ENCODE assay signal across 1 cellular context in genomic region chr5:40801771-40802562, GRCh38.
TF ChIP-seq lines count a peak whose summit lies in the region.

No MANE protein-coding gene starts in this region.

TF ChIP-seq in K562, 482 proteins besides CTCF, POLR2A, EP300 and RAD21 (continued from another document and continues in another):
- TF ChIP-seq ZNF778 (CRISPR knock-in tag; IDR thresholded peaks at IDR 0.05): no peak
- TF ChIP-seq, protein P1, sequence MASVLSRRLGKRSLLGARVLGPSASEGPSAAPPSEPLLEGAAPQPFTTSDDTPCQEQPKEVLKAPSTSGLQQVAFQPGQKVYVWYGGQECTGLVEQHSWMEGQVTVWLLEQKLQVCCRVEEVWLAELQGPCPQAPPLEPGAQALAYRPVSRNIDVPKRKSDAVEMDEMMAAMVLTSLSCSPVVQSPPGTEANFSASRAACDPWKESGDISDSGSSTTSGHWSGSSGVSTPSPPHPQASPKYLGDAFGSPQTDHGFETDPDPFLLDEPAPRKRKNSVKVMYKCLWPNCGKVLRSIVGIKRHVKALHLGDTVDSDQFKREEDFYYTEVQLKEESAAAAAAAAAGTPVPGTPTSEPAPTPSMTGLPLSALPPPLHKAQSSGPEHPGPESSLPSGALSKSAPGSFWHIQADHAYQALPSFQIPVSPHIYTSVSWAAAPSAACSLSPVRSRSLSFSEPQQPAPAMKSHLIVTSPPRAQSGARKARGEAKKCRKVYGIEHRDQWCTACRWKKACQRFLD (CRISPR knock-in tag; IDR thresholded peaks at IDR 0.05): no peak
- TF ChIP-seq BRD9 (IDR thresholded peaks at IDR 0.05; ENCODE audit: low read depth, partially characterized antibody): peak; percentile 21
- no peak for TF ChIP-seq LARP7 (IDR thresholded peaks at IDR 0.05)
- TF ChIP-seq, protein P2, sequence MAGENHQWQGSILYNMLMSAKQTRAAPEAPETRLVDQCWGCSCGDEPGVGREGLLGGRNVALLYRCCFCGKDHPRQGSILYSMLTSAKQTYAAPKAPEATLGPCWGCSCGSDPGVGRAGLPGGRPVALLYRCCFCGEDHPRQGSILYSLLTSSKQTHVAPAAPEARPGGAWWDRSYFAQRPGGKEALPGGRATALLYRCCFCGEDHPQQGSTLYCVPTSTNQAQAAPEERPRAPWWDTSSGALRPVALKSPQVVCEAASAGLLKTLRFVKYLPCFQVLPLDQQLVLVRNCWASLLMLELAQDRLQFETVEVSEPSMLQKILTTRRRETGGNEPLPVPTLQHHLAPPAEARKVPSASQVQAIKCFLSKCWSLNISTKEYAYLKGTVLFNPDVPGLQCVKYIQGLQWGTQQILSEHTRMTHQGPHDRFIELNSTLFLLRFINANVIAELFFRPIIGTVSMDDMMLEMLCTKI (IDR thresholded peaks at IDR 0.05; ENCODE audit: partially characterized antibody): no peak
- TF ChIP-seq, protein P3, sequence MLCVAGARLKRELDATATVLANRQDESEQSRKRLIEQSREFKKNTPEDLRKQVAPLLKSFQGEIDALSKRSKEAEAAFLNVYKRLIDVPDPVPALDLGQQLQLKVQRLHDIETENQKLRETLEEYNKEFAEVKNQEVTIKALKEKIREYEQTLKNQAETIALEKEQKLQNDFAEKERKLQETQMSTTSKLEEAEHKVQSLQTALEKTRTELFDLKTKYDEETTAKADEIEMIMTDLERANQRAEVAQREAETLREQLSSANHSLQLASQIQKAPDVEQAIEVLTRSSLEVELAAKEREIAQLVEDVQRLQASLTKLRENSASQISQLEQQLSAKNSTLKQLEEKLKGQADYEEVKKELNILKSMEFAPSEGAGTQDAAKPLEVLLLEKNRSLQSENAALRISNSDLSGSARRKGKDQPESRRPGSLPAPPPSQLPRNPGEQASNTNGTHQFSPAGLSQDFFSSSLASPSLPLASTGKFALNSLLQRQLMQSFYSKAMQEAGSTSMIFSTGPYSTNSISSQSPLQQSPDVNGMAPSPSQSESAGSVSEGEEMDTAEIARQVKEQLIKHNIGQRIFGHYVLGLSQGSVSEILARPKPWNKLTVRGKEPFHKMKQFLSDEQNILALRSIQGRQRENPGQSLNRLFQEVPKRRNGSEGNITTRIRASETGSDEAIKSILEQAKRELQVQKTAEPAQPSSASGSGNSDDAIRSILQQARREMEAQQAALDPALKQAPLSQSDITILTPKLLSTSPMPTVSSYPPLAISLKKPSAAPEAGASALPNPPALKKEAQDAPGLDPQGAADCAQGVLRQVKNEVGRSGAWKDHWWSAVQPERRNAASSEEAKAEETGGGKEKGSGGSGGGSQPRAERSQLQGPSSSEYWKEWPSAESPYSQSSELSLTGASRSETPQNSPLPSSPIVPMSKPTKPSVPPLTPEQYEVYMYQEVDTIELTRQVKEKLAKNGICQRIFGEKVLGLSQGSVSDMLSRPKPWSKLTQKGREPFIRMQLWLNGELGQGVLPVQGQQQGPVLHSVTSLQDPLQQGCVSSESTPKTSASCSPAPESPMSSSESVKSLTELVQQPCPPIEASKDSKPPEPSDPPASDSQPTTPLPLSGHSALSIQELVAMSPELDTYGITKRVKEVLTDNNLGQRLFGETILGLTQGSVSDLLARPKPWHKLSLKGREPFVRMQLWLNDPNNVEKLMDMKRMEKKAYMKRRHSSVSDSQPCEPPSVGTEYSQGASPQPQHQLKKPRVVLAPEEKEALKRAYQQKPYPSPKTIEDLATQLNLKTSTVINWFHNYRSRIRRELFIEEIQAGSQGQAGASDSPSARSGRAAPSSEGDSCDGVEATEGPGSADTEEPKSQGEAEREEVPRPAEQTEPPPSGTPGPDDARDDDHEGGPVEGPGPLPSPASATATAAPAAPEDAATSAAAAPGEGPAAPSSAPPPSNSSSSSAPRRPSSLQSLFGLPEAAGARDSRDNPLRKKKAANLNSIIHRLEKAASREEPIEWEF (CRISPR knock-in tag; IDR thresholded peaks at IDR 0.05): peak; percentile 80
- no peak for TF ChIP-seq ZNF184 (CRISPR knock-in tag; IDR thresholded peaks at IDR 0.05)
- TF ChIP-seq MCM3 (IDR thresholded peaks at IDR 0.05): no peak
- no peak for TF ChIP-seq JUNB (CRISPR knock-in tag; conservative IDR thresholded peaks at IDR 0.05)
- peak; percentile 60; the same call in 1 of the 2 replicates for TF ChIP-seq ZNF589 (CRISPR knock-in tag; IDR thresholded peaks at IDR 0.05; ENCODE audit: low read depth)
- no peak for TF ChIP-seq STAT5B (CRISPR knock-in tag; IDR thresholded peaks at IDR 0.05)
- TF ChIP-seq MYC (IDR thresholded peaks at IDR 0.05; ENCODE audit: low read depth, low read length): peak; percentile 88
- no peak for TF ChIP-seq MYC (CRISPR knock-in tag; IDR thresholded peaks at IDR 0.05; ENCODE audit: borderline replicate concordance, low read depth)
- no peak for TF ChIP-seq SMAD2 (IDR thresholded peaks at IDR 0.05; ENCODE audit: low read depth, low read length)
- TF ChIP-seq YBX1 (IDR thresholded peaks at IDR 0.05): no peak
- TF ChIP-seq ZFP36 (IDR thresholded peaks at IDR 0.05; ENCODE audit: low read depth, low read length, partially characterized antibody): no peak
- no peak for TF ChIP-seq DDX20 (tag; IDR thresholded peaks at IDR 0.05; ENCODE audit: low read depth)
- TF ChIP-seq SMAD1 (IDR thresholded peaks at IDR 0.05; ENCODE audit: low read depth, low read length, partially characterized antibody): no peak
- TF ChIP-seq ZNF699 (CRISPR knock-in tag; IDR thresholded peaks at IDR 0.05; ENCODE audit: insufficient replicate concordance): no peak
- TF ChIP-seq FOXJ3 (CRISPR knock-in tag; IDR thresholded peaks at IDR 0.05): no peak
- TF ChIP-seq, protein P4, sequence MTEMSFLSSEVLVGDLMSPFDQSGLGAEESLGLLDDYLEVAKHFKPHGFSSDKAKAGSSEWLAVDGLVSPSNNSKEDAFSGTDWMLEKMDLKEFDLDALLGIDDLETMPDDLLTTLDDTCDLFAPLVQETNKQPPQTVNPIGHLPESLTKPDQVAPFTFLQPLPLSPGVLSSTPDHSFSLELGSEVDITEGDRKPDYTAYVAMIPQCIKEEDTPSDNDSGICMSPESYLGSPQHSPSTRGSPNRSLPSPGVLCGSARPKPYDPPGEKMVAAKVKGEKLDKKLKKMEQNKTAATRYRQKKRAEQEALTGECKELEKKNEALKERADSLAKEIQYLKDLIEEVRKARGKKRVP (CRISPR knock-in tag; IDR thresholded peaks at IDR 0.05): peak; percentile 8; the same call in 1 of the 2 replicates
- no peak for TF ChIP-seq CHD7 (IDR thresholded peaks at IDR 0.05; ENCODE audit: low read depth, low read length)
- peak; percentile 87; the same call in 1 of the 2 replicates for TF ChIP-seq NBN (IDR thresholded peaks at IDR 0.05; ENCODE audit: low read depth)
- TF ChIP-seq ZNF224 (CRISPR knock-in tag; IDR thresholded peaks at IDR 0.05): no peak
- TF ChIP-seq ZKSCAN8 (CRISPR knock-in tag; IDR thresholded peaks at IDR 0.05): no peak
- TF ChIP-seq NR4A1 (CRISPR knock-in tag; IDR thresholded peaks at IDR 0.05): no peak
- TF ChIP-seq NR4A1 (tag; IDR thresholded peaks at IDR 0.05): no peak; the same call in 1 of the 2 replicates
- TF ChIP-seq MAX (CRISPR knock-in tag; IDR thresholded peaks at IDR 0.05): no peak
- peak; percentile 58; the same call in 1 of the 2 replicates for TF ChIP-seq BHLHE40 (IDR thresholded peaks at IDR 0.05; ENCODE audit: low read length)
- peak; percentile 52; the same call in 1 of the 2 replicates for TF ChIP-seq ZNF24 (IDR thresholded peaks at IDR 0.05)
- TF ChIP-seq XRCC3 (IDR thresholded peaks at IDR 0.05): no peak
- TF ChIP-seq PRPF4 (IDR thresholded peaks at IDR 0.05; ENCODE audit: insufficient read depth, low read depth, low read length, poor library complexity, severe bottlenecking): no peak
- TF ChIP-seq YY1 (IDR thresholded peaks at IDR 0.05; ENCODE audit: borderline replicate concordance in 1 of 3, control insufficient read depth in 1 of 3, extremely low read depth in 1 of 3, insufficient read depth in 3 of 3, insufficient read length in 1 of 3, insufficient replicate concordance in 2 of 3, low read depth in 1 of 3, low read length in 2 of 3): no peak
- TF ChIP-seq RCOR1 (IDR thresholded peaks at IDR 0.05; ENCODE audit: borderline replicate concordance in 1 of 2, low read depth in 2 of 2, low read length in 2 of 2): peak; percentile 75 to 93; a peak in 3 of 4 replicates
- peak in 1 of 2 experiments; percentile 59; a peak in 1 of 4 replicates for TF ChIP-seq ETV6 (IDR thresholded peaks at IDR 0.05; ENCODE audit: borderline replicate concordance in 1 of 2, low read depth in 2 of 2, low read length in 1 of 2)
- TF ChIP-seq ETV6 (CRISPR knock-in tag; IDR thresholded peaks at IDR 0.05; ENCODE audit: borderline replicate concordance): no peak
- TF ChIP-seq ZNF253 (CRISPR knock-in tag; conservative IDR thresholded peaks at IDR 0.05): no peak
- 0 out of 2 replicates have a peak, but pooled peaks have one; percentile 32 for TF ChIP-seq HEY1 (CRISPR knock-in tag; IDR thresholded peaks at IDR 0.05; ENCODE audit: borderline replicate concordance)
- TF ChIP-seq ZC3H11A (IDR thresholded peaks at IDR 0.05; ENCODE audit: low read depth, low read length): 0 out of 2 replicates have a peak, but pooled peaks have one; percentile 45
- peak; percentile 91 to 95; a peak in 3 of 4 replicates for TF ChIP-seq TBL1XR1 (IDR thresholded peaks at IDR 0.05; ENCODE audit: low read length in 2 of 2)
- TF ChIP-seq FOSL1 (tag; conservative IDR thresholded peaks at IDR 0.05): peak; percentile 26; the same call in 1 of the 2 replicates
- no peak for TF ChIP-seq ZNF408 (CRISPR knock-in tag; IDR thresholded peaks at IDR 0.05; ENCODE audit: low read depth)
- TF ChIP-seq FOXK1 (CRISPR knock-in tag; IDR thresholded peaks at IDR 0.05; ENCODE audit: borderline replicate concordance): no peak
- TF ChIP-seq ELF2 (CRISPR knock-in tag; IDR thresholded peaks at IDR 0.05): no peak
- no peak for TF ChIP-seq ZNF143 (CRISPR knock-in tag; IDR thresholded peaks at IDR 0.05)
- TF ChIP-seq CBX1 (IDR thresholded peaks at IDR 0.05; ENCODE audit: low read depth): no peak
- TF ChIP-seq U2AF1 (optimal IDR thresholded peaks at IDR 0.05; ENCODE audit: low read depth, low read length): no peak
- TF ChIP-seq ZNF239 (CRISPR knock-in tag; IDR thresholded peaks at IDR 0.05): no peak
- no peak for TF ChIP-seq FUS (optimal IDR thresholded peaks at IDR 0.05; ENCODE audit: low read depth, low read length)
